1 cellular context compared by ENCODE assay signal in the genomic region with DNA sequence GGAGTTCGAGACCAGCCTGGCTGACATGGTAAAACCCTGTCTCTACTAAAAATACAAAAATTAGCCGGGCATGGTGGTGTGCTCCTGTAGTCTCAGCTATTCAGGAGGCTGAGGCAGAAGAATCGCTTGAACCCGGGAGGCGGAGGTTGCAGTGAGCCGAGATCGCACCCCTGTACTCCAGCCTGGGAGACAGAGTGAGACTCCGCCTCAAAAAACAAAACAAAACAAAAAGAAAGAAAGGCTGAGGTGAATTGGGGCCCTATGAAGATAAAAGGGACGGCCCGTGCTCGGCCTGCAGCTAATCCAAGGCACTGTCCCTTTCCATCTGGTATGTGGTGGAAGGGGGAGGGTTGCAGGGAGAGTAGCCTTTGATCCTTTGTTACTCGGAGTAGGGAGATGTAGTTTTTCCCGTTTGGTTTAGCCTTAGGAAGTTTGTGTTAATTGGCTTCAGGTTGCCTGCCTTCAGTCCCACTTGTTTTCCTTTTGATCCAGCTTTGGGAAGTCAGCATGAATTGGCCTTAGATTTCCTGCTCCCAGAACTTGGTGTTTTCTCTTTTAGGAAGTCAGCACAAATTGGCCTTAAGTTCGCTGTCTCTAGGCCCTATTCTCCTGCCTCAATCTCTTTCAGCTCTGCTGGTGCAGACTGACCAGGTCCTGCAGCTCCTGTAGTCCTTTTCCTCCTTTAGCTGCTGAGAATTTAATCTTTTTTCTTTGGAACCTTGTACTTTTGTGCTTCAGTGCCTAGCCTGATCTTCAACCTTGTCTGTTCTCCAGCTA.
TF ChIP-seq lines count a peak whose summit lies in the region.

No MANE protein-coding gene starts in this region.

TF ChIP-seq in HepG2, 621 proteins besides CTCF, POLR2A, EP300 and RAD21 (continued from another document and continues in another):
- TF ChIP-seq, protein P1, sequence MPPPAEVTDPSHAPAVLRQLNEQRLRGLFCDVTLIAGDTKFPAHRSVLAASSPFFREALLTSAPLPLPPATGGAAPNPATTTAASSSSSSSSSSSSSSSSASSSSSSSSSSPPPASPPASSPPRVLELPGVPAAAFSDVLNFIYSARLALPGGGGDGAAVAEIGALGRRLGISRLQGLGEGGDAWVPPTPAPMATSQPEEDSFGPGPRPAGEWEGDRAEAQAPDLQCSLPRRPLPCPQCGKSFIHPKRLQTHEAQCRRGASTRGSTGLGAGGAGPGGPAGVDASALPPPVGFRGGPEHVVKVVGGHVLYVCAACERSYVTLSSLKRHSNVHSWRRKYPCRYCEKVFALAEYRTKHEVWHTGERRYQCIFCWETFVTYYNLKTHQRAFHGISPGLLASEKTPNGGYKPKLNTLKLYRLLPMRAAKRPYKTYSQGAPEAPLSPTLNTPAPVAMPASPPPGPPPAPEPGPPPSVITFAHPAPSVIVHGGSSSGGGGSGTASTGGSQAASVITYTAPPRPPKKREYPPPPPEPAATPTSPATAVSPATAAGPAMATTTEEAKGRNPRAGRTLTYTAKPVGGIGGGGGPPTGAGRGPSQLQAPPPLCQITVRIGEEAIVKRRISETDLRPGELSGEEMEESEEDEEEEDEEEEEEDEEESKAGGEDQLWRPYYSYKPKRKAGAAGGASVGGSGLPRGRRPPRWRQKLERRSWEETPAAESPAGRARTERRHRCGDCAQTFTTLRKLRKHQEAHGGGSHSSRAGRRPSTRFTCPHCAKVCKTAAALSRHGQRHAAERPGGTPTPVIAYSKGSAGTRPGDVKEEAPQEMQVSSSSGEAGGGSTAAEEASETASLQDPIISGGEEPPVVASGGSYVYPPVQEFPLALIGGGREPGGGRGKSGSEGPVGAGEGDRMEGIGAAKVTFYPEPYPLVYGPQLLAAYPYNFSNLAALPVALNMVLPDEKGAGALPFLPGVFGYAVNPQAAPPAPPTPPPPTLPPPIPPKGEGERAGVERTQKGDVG (CRISPR knock-in tag; IDR thresholded peaks at IDR 0.05; ENCODE audit: borderline replicate concordance), result no peak
- TF ChIP-seq ZSCAN25 (CRISPR knock-in tag; IDR thresholded peaks at IDR 0.05) (peak; percentile 81; the same call in 1 of the 2 replicates), THYN1 (CRISPR knock-in tag; IDR thresholded peaks at IDR 0.05; ENCODE audit: borderline replicate concordance, low read depth) (peak; percentile 55; the same call in 1 of the 2 replicates), ZNF20 (CRISPR knock-in tag; IDR thresholded peaks at IDR 0.05) (no peak), MED8 (CRISPR knock-in tag; IDR thresholded peaks at IDR 0.05; ENCODE audit: insufficient replicate concordance) (peak; percentile 11), ZNF670 (CRISPR knock-in tag; IDR thresholded peaks at IDR 0.05; ENCODE audit: borderline replicate concordance) (no peak), NR2F6 (IDR thresholded peaks at IDR 0.05) (peak; percentile 72), NR2F6 (CRISPR knock-in tag; IDR thresholded peaks at IDR 0.05) (peak; percentile 81), SOX5 (CRISPR knock-in tag; IDR thresholded peaks at IDR 0.05; ENCODE audit: borderline replicate concordance) (peak; percentile 99), ZBTB20 (CRISPR knock-in tag; IDR thresholded peaks at IDR 0.05; ENCODE audit: borderline replicate concordance, low read depth) (no peak; the same call in 1 of the 2 replicates), ZNF709 (CRISPR knock-in tag; IDR thresholded peaks at IDR 0.05) (0 out of 2 replicates have a peak, but pooled peaks have one; percentile 24), SAFB2 (CRISPR knock-in tag; IDR thresholded peaks at IDR 0.05; ENCODE audit: borderline replicate concordance, low read depth) (no peak), ZNF333 (CRISPR knock-in tag; IDR thresholded peaks at IDR 0.05; ENCODE audit: borderline replicate concordance) (no peak), ZNF343 (CRISPR knock-in tag; IDR thresholded peaks at IDR 0.05) (peak; percentile 69), ZNF468 (CRISPR knock-in tag; IDR thresholded peaks at IDR 0.05) (no peak), NCOR1 (IDR thresholded peaks at IDR 0.05; ENCODE audit: borderline replicate concordance, low read length) (peak; percentile 64; the same call in 1 of the 2 replicates)
- TF ChIP-seq, protein P2, sequence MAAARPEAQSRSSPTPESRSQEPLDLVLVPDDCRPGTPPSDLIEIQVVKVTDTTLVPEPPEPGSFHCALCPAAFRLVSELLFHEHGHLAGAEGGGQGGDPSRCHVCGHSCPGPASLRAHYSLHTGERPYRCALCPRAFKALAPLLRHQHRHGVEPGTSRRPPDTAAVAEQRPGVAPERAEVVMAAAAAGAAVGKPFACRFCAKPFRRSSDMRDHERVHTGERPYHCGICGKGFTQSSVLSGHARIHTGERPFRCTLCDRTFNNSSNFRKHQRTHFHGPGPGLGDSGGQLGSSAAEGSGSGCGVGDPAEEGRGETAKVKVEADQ (CRISPR knock-in tag; IDR thresholded peaks at IDR 0.05; ENCODE audit: borderline replicate concordance), result peak; percentile 77
- TF ChIP-seq, protein P3, sequence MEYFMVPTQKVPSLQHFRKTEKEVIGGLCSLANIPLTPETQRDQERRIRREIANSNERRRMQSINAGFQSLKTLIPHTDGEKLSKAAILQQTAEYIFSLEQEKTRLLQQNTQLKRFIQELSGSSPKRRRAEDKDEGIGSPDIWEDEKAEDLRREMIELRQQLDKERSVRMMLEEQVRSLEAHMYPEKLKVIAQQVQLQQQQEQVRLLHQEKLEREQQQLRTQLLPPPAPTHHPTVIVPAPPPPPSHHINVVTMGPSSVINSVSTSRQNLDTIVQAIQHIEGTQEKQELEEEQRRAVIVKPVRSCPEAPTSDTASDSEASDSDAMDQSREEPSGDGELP (IDR thresholded peaks at IDR 0.05; ENCODE audit: borderline replicate concordance, low read depth), result peak; percentile 68; the same call in 1 of the 2 replicates
- TF ChIP-seq, protein P4, sequence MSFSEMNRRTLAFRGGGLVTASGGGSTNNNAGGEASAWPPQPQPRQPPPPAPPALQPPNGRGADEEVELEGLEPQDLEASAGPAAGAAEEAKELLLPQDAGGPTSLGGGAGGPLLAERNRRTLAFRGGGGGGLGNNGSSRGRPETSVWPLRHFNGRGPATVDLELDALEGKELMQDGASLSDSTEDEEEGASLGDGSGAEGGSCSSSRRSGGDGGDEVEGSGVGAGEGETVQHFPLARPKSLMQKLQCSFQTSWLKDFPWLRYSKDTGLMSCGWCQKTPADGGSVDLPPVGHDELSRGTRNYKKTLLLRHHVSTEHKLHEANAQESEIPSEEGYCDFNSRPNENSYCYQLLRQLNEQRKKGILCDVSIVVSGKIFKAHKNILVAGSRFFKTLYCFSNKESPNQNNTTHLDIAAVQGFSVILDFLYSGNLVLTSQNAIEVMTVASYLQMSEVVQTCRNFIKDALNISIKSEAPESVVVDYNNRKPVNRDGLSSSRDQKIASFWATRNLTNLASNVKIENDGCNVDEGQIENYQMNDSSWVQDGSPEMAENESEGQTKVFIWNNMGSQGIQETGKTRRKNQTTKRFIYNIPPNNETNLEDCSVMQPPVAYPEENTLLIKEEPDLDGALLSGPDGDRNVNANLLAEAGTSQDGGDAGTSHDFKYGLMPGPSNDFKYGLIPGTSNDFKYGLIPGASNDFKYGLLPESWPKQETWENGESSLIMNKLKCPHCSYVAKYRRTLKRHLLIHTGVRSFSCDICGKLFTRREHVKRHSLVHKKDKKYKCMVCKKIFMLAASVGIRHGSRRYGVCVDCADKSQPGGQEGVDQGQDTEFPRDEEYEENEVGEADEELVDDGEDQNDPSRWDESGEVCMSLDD (CRISPR knock-in tag; IDR thresholded peaks at IDR 0.05; ENCODE audit: borderline replicate concordance), result peak; percentile 70; the same call in 1 of the 2 replicates
- TF ChIP-seq, protein P5, sequence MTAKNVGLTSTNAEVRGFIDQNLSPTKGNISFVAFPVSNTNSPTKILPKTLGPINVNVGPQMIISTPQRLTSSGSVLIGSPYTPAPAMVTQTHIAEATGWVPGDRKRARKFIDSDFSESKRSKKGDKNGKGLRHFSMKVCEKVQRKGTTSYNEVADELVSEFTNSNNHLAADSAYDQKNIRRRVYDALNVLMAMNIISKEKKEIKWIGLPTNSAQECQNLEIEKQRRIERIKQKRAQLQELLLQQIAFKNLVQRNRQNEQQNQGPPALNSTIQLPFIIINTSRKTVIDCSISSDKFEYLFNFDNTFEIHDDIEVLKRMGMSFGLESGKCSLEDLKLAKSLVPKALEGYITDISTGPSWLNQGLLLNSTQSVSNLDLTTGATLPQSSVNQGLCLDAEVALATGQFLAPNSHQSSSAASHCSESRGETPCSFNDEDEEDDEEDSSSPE (CRISPR knock-in tag; IDR thresholded peaks at IDR 0.05), result no peak
- TF ChIP-seq, protein P6, sequence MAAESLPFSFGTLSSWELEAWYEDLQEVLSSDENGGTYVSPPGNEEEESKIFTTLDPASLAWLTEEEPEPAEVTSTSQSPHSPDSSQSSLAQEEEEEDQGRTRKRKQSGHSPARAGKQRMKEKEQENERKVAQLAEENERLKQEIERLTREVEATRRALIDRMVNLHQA (CRISPR knock-in tag; IDR thresholded peaks at IDR 0.05), result no peak
- TF ChIP-seq, protein P7, sequence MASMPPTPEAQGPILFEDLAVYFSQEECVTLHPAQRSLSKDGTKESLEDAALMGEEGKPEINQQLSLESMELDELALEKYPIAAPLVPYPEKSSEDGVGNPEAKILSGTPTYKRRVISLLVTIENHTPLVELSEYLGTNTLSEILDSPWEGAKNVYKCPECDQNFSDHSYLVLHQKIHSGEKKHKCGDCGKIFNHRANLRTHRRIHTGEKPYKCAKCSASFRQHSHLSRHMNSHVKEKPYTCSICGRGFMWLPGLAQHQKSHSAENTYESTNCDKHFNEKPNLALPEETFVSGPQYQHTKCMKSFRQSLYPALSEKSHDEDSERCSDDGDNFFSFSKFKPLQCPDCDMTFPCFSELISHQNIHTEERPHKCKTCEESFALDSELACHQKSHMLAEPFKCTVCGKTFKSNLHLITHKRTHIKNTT (CRISPR knock-in tag; IDR thresholded peaks at IDR 0.05), result no peak
- TF ChIP-seq, protein P8, sequence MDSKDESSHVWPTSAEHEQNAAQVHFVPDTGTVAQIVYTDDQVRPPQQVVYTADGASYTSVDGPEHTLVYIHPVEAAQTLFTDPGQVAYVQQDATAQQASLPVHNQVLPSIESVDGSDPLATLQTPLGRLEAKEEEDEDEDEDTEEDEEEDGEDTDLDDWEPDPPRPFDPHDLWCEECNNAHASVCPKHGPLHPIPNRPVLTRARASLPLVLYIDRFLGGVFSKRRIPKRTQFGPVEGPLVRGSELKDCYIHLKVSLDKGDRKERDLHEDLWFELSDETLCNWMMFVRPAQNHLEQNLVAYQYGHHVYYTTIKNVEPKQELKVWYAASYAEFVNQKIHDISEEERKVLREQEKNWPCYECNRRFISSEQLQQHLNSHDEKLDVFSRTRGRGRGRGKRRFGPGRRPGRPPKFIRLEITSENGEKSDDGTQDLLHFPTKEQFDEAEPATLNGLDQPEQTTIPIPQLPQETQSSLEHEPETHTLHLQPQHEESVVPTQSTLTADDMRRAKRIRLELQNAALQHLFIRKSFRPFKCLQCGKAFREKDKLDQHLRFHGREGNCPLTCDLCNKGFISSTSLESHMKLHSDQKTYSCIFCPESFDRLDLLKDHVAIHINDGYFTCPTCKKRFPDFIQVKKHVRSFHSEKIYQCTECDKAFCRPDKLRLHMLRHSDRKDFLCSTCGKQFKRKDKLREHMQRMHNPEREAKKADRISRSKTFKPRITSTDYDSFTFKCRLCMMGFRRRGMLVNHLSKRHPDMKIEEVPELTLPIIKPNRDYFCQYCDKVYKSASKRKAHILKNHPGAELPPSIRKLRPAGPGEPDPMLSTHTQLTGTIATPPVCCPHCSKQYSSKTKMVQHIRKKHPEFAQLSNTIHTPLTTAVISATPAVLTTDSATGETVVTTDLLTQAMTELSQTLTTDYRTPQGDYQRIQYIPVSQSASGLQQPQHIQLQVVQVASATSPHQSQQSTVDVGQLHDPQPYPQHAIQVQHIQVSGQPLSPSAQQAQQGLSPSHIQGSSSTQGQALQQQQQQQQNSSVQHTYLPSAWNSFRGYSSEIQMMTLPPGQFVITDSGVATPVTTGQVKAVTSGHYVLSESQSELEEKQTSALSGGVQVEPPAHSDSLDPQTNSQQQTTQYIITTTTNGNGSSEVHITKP (CRISPR knock-in tag; IDR thresholded peaks at IDR 0.05; ENCODE audit: low read depth), result peak; percentile 92
- TF ChIP-seq, protein P9, sequence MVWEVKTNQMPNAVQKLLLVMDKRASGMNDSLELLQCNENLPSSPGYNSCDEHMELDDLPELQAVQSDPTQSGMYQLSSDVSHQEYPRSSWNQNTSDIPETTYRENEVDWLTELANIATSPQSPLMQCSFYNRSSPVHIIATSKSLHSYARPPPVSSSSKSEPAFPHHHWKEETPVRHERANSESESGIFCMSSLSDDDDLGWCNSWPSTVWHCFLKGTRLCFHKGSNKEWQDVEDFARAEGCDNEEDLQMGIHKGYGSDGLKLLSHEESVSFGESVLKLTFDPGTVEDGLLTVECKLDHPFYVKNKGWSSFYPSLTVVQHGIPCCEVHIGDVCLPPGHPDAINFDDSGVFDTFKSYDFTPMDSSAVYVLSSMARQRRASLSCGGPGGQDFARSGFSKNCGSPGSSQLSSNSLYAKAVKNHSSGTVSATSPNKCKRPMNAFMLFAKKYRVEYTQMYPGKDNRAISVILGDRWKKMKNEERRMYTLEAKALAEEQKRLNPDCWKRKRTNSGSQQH (CRISPR knock-in tag; IDR thresholded peaks at IDR 0.05; ENCODE audit: low read depth), result no peak
- TF ChIP-seq, protein P10, sequence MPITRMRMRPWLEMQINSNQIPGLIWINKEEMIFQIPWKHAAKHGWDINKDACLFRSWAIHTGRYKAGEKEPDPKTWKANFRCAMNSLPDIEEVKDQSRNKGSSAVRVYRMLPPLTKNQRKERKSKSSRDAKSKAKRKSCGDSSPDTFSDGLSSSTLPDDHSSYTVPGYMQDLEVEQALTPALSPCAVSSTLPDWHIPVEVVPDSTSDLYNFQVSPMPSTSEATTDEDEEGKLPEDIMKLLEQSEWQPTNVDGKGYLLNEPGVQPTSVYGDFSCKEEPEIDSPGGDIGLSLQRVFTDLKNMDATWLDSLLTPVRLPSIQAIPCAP (CRISPR knock-in tag; IDR thresholded peaks at IDR 0.05; ENCODE audit: low read depth), result no peak
- TF ChIP-seq, protein P11, sequence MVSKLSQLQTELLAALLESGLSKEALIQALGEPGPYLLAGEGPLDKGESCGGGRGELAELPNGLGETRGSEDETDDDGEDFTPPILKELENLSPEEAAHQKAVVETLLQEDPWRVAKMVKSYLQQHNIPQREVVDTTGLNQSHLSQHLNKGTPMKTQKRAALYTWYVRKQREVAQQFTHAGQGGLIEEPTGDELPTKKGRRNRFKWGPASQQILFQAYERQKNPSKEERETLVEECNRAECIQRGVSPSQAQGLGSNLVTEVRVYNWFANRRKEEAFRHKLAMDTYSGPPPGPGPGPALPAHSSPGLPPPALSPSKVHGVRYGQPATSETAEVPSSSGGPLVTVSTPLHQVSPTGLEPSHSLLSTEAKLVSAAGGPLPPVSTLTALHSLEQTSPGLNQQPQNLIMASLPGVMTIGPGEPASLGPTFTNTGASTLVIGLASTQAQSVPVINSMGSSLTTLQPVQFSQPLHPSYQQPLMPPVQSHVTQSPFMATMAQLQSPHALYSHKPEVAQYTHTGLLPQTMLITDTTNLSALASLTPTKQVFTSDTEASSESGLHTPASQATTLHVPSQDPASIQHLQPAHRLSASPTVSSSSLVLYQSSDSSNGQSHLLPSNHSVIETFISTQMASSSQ (IDR thresholded peaks at IDR 0.05; ENCODE audit: low read depth), result peak; percentile 81
- TF ChIP-seq, protein P11 (CRISPR knock-in tag; IDR thresholded peaks at IDR 0.05; ENCODE audit: borderline replicate concordance), result peak; percentile 91
